ENCODE assay signal across 20 cellular contexts in the genomic region with DNA sequence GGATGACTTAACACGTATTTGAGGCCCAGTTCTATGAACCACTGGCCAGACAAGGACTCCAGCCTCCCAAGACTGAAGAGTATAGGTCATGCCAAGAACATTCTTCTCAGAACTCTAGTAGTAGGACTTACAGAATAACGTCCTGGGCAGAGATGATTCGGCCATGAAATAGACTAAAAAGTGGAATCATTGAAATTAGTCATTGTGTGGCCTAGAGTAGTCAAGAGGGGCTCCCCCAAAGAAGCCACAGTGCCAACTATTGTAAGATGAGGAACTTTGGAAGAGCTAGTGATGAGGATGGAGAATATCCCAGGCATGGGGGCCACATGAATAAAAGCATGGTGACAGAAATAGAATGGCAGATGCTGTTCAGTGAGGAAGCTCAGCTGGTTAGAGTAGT.
DNase-seq lines count a peak whose midpoint lies in the region; ATAC-seq and TF ChIP-seq lines count a peak whose summit lies in the region.
"Had no signal": no experiment of that assay in that cellular context is flagged by ENCODE, and none has a peak within 500 bp of the region (broad histone marks: within the 10 kb centered on the region; RNA-seq: fewer than 3 reads in every experiment).

No MANE protein-coding gene starts in this region.

- no peak for TF ChIP-seq EP300 in tibial nerve (IDR thresholded peaks at IDR 0.05)

- intact Hi-C loops in heart left ventricle (cut with DNase I): loop anchor here in 6 of 10 donors (2.0 to 10.0 kb wide), 6 partner anchors 93 to 187 kb away; partner anchors contain the start of gene TRIB2 (in 1 of the 6)
- intact Hi-C loops in left ventricle myocardium superior (cut with micrococcal nuclease): loop anchor here (5.0 kb wide), 1 partner anchor 184 kb away; no protein-coding TSS in a partner anchor
- intact Hi-C loops in adrenal gland (cut with DNase I): no loop called here

- H4K20me1 ChIP-seq in osteoblast (ENCODE audit: insufficient read depth, low read length): no peaks in the 10 kb centered on the region

- H3K9me3 ChIP-seq in heart left ventricle (no peaks in the 10 kb centered on the region), adrenal gland (replicated peaks in 1 of 3) (no peaks in the 10 kb centered on the region), osteoblast (ENCODE audit: low read depth, low read length) (no peaks in the 10 kb centered on the region), tibial nerve (no peaks in the 10 kb centered on the region)
- H3K9me3 ChIP-seq: pancreas had no signal

- WGBS in heart left ventricle, 4 donors: 76 to 95% (median 91%) methylated on average over 3 of the region's 3 CpGs
- WGBS in adrenal gland, 4 donors: 76 to 94% (median 90%) methylated on average over 3 of the region's 3 CpGs
- WGBS in tibial nerve, 2 donors: 86 to 95% methylated on average over 3 of the region's 3 CpGs

- H3K4me1 ChIP-seq in heart left ventricle (peaks cover 4 to 49% (median 34%) of the 10 kb centered on the region in 12 donors), adrenal gland (replicated peaks in 1 of 2) (peaks cover 6 to 30% of the 10 kb centered on the region in 2 donors), osteoblast (ENCODE audit: insufficient read depth, low read length) (peaks cover 44% of the 10 kb centered on the region), tibial nerve (peaks cover 0 to 27% (median 8%) of the 10 kb centered on the region in 4 donors)

- H3K27me3 ChIP-seq in heart left ventricle (no peaks in the 10 kb centered on the region), adrenal gland (no peaks in the 10 kb centered on the region), osteoblast (ENCODE audit: insufficient read depth, low read length) (no peaks in the 10 kb centered on the region), tibial nerve (no peaks in the 10 kb centered on the region)
- H3K27me3 ChIP-seq: foreskin keratinocyte, pancreas had no signal

- H3K4me3 ChIP-seq in heart left ventricle (no peak overlapping the region), adrenal gland (no peak overlapping the region), osteoblast (ENCODE audit: insufficient read depth, low read length) (no peak overlapping the region), tibial nerve (no peak overlapping the region)
- H3K4me3 ChIP-seq: pancreas had no signal

- TF ChIP-seq CTCF in heart left ventricle (IDR thresholded peaks at IDR 0.05) (no peak), adrenal gland (IDR thresholded peaks at IDR 0.05) (no peak), osteoblast (IDR thresholded peaks at IDR 0.05; ENCODE audit: extremely low read depth, low read depth, low read length) (no peak), tibial nerve (IDR thresholded peaks at IDR 0.05) (no peak), omental fat pad (IDR thresholded peaks at IDR 0.05) (no peak)

- H3K36me3 ChIP-seq in heart left ventricle (no peaks in the 10 kb centered on the region), adrenal gland (replicated peaks in 1 of 2) (no peaks in the 10 kb centered on the region), osteoblast (ENCODE audit: insufficient read depth, low read length) (no peaks in the 10 kb centered on the region), tibial nerve (no peaks in the 10 kb centered on the region)
- H3K36me3 ChIP-seq: pancreas, WERI-Rb-1 had no signal

- no peak for TF ChIP-seq POLR2A in heart left ventricle (IDR thresholded peaks at IDR 0.05)
- no peak for TF ChIP-seq POLR2A in adrenal gland (IDR thresholded peaks at IDR 0.05)
- no peak for TF ChIP-seq POLR2A in tibial nerve (IDR thresholded peaks at IDR 0.05)

- H3K27ac ChIP-seq in heart left ventricle: peak overlapping the region; percentile 70 to 95 (median 89)
- peak overlapping the region in 4 of 5 donors; percentile 67 to 94 (median 76) for H3K27ac ChIP-seq in adrenal gland
- H3K27ac ChIP-seq in osteoblast (ENCODE audit: low read depth, low read length): peak overlapping the region; percentile 99
- peak overlapping the region in 3 of 4 donors; percentile 61 to 86 (median 77) for H3K27ac ChIP-seq in tibial nerve
- H3K27ac ChIP-seq: foreskin keratinocyte, WERI-Rb-1 had no signal

- ATAC-seq in heart left ventricle (no peak), left ventricle myocardium superior (no peak), SK-N-SH treated with all-trans-retinoic acid at 6 μM for 48 hours (no peak), omental fat pad (ENCODE audit: low FRiP score) (no peak)
- ATAC-seq: foreskin keratinocyte, pancreas had no signal

- H2AFZ ChIP-seq in osteoblast (ENCODE audit: low read length): no peak overlapping the region

- H3K79me2 ChIP-seq in osteoblast (ENCODE audit: insufficient read depth, low read length): no peaks in the 10 kb centered on the region

- no peak overlapping the region for H3K4me2 ChIP-seq in osteoblast (ENCODE audit: insufficient read depth, low read length)

- DNase-seq in heart left ventricle (no peak), left ventricle myocardium superior (no peak), adrenal gland (no peak), osteoblast (ENCODE audit: insufficient read length, low spot score, missing footprints) (no peak), tibial nerve (ENCODE audit: low spot score in 2 of 2) (no peak), LoVo (ENCODE audit: low spot score) (no peak), omental fat pad (ENCODE audit: low spot score) (no peak)
- DNase-seq: activated effector memory CD4-positive, alpha-beta T cell treated with anti-CD3 and anti-CD28 coated beads, Interleukin-2, amount 50 U/mL, for 16 hours; CD4-positive, alpha-beta memory T cell; DMS53; foreskin keratinocyte; HCEC 1CT; NCI-H1092; NCI-H2081; NCI-H524; pancreas; SHP77 treated with DMSO at 0.1 percent for 48 hours; small intestine; WERI-Rb-1 had no signal

TF ChIP-seq in SK-N-SH treated with all-trans-retinoic acid at 6 μM for 48 hours, 23 proteins besides CTCF, POLR2A, EP300 and RAD21:
- TF ChIP-seq PPARA (CRISPR knock-in tag; IDR thresholded peaks at IDR 0.05; ENCODE audit: borderline replicate concordance) (no peak), BACH2 (CRISPR knock-in tag; IDR thresholded peaks at IDR 0.05; ENCODE audit: borderline replicate concordance) (no peak), ZFP3 (CRISPR knock-in tag; IDR thresholded peaks at IDR 0.05) (no peak)

Comparison
In these comparisons a context has a peak if more than half of its experiments do, and no peak if none do; other contexts are left out.
1. intact Hi-C loops: an anchor here in heart left ventricle (2.0 to 10.0 kb wide) and left ventricle myocardium superior (5.0 kb wide); none called in adrenal gland.